ENCODE assay signal across 8 cellular contexts in the genomic region with DNA sequence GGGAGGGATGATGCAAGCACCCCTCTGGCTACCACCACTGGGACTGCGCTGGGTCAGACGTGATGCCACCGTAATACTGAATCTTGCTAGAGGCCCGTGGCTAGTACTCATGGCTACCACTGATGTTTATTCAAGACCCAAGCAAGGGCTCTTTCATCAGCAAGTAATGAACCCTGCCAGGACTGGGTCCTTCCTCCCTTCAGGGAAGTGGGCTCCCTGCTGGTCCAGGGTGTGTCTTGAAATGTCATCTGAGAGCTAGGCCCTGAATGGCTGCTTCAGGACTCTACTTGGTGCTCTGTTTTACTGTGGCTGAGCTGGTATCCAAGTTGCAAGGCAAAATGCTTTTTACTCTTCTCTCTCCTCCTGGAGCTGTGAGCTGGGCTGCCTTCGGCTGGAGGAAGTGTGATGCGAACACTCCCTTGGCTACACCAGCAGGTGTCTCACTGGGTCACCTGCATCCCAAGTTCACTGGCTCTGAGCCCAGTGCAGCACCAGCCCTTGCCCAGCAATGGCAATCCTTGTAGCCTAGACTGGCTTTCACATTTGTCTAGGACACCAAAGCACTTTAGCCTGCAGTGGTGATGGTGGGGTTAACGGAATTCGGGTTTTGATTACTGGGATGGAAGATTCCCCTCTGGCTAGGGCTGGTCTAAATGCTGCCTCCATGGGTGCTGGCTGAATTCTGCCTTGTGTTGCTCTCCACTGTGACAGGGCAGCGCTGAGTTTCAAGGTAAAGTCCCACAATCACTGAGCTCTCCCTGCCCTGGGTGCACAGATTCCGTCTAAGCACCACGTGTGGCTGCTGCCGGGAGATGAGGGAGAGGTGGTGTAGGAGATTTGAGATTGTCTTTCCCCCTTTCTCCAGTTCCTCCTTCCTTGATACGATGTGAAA.
DNase-seq lines count a peak whose midpoint lies in the region; ATAC-seq and TF ChIP-seq lines count a peak whose summit lies in the region.

No MANE protein-coding gene starts in this region.

- TF ChIP-seq CTCF in GM06990 (IDR thresholded peaks at IDR 0.05; ENCODE audit: insufficient read depth, low read length, poor library complexity, severe bottlenecking) (peak; percentile 61), NB4 (IDR thresholded peaks at IDR 0.05; ENCODE audit: low read depth, low read length) (peak; percentile 3), right lobe of liver (IDR thresholded peaks at IDR 0.05) (peak; percentile 62 to 78 (median 66))
- TF ChIP-seq CTCF in activated CD8-positive, alpha-beta T cell treated with anti-CD3 and anti-CD28 coated beads for 36 hours (IDR thresholded peaks at IDR 0.05) = peak; percentile 45

- no peak overlapping the region for H3K27ac ChIP-seq in right lobe of liver

- no peak overlapping the region for H3K27ac Mint-ChIP-seq in activated CD8-positive, alpha-beta T cell treated with anti-CD3 and anti-CD28 coated beads for 36 hours

- DNase-seq in GM06990 (ENCODE audit: extremely low read depth, insufficient read length) = no peak
- peak; percentile 11 for DNase-seq in NB4 (ENCODE audit: low read depth)
- DNase-seq in activated CD8-positive, alpha-beta T cell treated with anti-CD3 and anti-CD28 coated beads for 36 hours = peak; percentile 38
- DNase-seq in right lobe of liver = peak; percentile 81 to 85 (median 84)
- no peak for DNase-seq in NCI-H1694 treated with DMSO at 0.1 percent for 48 hours (lab: John Stamatoyannopoulos, UW)
- DNase-seq in posterior cingulate gyrus = no peak
- DNase-seq in AG08396 (ENCODE audit: low spot score) = no peak

- H3K36me3 ChIP-seq in GM06990 (ENCODE audit: control insufficient read depth, insufficient read depth, low read length) = no peaks in the 10 kb centered on the region
- no peaks in the 10 kb centered on the region for H3K36me3 ChIP-seq in right lobe of liver

- no peaks in the 10 kb centered on the region for H3K9me3 ChIP-seq in right lobe of liver

- ATAC-seq in activated CD8-positive, alpha-beta T cell treated with anti-CD3 and anti-CD28 coated beads for 36 hours = peak; percentile 83
- ATAC-seq in right lobe of liver = peak; percentile 99 to 100 (median 100)
- no peak for ATAC-seq in HG02588 (IDR thresholded peaks at IDR 0.05; ENCODE audit: unreplicated experiment)

- no peaks in the 10 kb centered on the region for H3K4me1 Mint-ChIP-seq in activated CD8-positive, alpha-beta T cell treated with anti-CD3 and anti-CD28 coated beads for 36 hours (ENCODE audit: low read depth)

- H3K4me3 ChIP-seq in GM06990 (replicated peaks; ENCODE audit: low read depth, low read length) (no peak overlapping the region), NB4 (ENCODE audit: low read depth, low read length) (no peak overlapping the region), right lobe of liver (no peak overlapping the region)

- H3K4me1 ChIP-seq in right lobe of liver = no peaks in the 10 kb centered on the region

- no peak for TF ChIP-seq POLR2A in NB4 (IDR thresholded peaks at IDR 0.05; ENCODE audit: extremely low read depth, insufficient read length)
- TF ChIP-seq POLR2A in right lobe of liver (IDR thresholded peaks at IDR 0.05) = no peak

- POLR2A ChIA-PET in activated CD8-positive, alpha-beta T cell treated with anti-CD3 and anti-CD28 coated beads for 36 hours (lab: Charles Lee) = no interaction called here

- H3K4me3 Mint-ChIP-seq in activated CD8-positive, alpha-beta T cell treated with anti-CD3 and anti-CD28 coated beads for 36 hours = no peak overlapping the region

- H3K36me3 Mint-ChIP-seq in activated CD8-positive, alpha-beta T cell treated with anti-CD3 and anti-CD28 coated beads for 36 hours (ENCODE audit: low read depth) = no peaks in the 10 kb centered on the region

- peaks cover 8% of the 10 kb centered on the region for H3K27me3 Mint-ChIP-seq in activated CD8-positive, alpha-beta T cell treated with anti-CD3 and anti-CD28 coated beads for 36 hours

- no peaks in the 10 kb centered on the region for H3K9me3 Mint-ChIP-seq in activated CD8-positive, alpha-beta T cell treated with anti-CD3 and anti-CD28 coated beads for 36 hours

- H3K27me3 ChIP-seq in GM06990 (replicated peaks; ENCODE audit: control insufficient read depth, insufficient read depth, low read length) (peaks cover 4% of the 10 kb centered on the region), right lobe of liver (no peaks in the 10 kb centered on the region)

- CTCF ChIA-PET in activated CD8-positive, alpha-beta T cell treated with anti-CD3 and anti-CD28 coated beads for 36 hours (lab: Charles Lee) = interaction anchor here (1.2 to 1.4 kb wide), 4 partner anchors 46 to 110 kb away, joined by 3 to 4 read pairs (median 4); no protein-coding TSS in a partner anchor

- intact Hi-C loops in activated CD8-positive, alpha-beta T cell treated with anti-CD3 and anti-CD28 coated beads for 36 hours (cut with micrococcal nuclease) = no loop called here
- intact Hi-C loops in right lobe of liver (cut with DNase I) = loop anchor here in 1 of 2 donors (10.0 kb wide), 1 partner anchor 51 kb away; no protein-coding TSS in a partner anchor
- intact Hi-C loops in posterior cingulate gyrus (cut with DNase I) = no loop called here

- WGBS in right lobe of liver (ENCODE audit: insufficient coverage, low coverage, low lambda C conversion rate, missing lambda C conversion rate) = 52% methylated on average over 5 of the region's 13 CpGs

Comparison
In these comparisons a context has a peak if more than half of its experiments do, and no peak if none do; other contexts are left out.
1. DNase-seq: peak in NB4 (single experiment), activated CD8-positive, alpha-beta T cell treated with anti-CD3 and anti-CD28 coated beads for 36 hours (single experiment) and right lobe of liver (3 of 3); none in GM06990 (single experiment), NCI-H1694 treated with DMSO at 0.1 percent for 48 hours (single experiment), posterior cingulate gyrus (0 of 10) and AG08396 (single experiment).
2. CTCF ChIP-seq: peak in every context shown above with its lines; median percentile 66 in right lobe of liver; 61 in GM06990; 45 in activated CD8-positive, alpha-beta T cell treated with anti-CD3 and anti-CD28 coated beads for 36 hours; 3 in NB4.